8 cellular contexts compared by ENCODE assay signal in the genomic region with DNA sequence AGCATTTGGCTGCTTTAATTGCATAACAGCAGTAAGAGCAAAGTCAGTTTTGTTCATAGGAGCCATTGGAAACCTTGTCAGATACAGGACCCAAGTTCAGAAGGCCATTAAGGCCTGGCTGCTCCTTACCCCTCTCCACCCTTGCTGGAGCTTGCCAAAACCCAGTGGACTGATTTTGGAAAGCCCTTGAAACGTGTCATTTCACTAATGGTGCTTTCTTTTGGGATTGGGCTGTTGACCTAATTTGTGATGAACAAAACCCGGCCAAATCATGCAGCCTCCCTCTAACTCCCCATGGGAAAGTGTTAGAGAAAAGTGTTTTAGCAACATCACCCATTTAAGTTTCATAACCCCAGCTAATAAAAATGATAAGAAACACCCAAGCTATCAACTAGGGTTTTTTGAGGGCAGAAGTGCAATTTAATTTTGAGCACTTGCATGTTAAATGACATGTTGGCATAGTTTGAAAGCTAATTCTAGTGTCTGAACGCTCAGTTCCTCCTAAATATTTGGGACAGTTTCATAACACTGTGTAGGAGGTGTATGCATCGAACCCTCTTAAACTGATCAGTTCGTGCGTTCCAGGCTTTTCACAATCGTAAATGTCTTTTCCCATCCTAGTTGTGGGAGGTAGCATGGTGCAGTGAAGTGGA. TPM values are rescaled to one million over a fixed set of nuclear protein-coding genes. Genes with fewer than 3 reads are reported as not detected.
DNase-seq lines count a peak whose midpoint lies in the region; ATAC-seq, FAIRE-seq and TF ChIP-seq lines count a peak whose summit lies in the region.
"Not testable (repeated sequence)": the region's sequence is repeated elsewhere in the genome, so short reads cannot be mapped to it uniquely, and the experiment has no call there.

No MANE protein-coding gene starts in this region.

- H3K9ac ChIP-seq in BLaER1; H9 (ENCODE audit: extremely low read depth, insufficient read length, low read length); GM12878 (ENCODE audit: control insufficient read depth, insufficient read depth, low read length); endodermal cell (ENCODE audit: extremely low read depth, low read length, poor library complexity, severe bottlenecking): not testable (repeated sequence)

- not testable (repeated sequence) for H3K23ac ChIP-seq in H9 (ENCODE audit: insufficient read length, low read depth, low read length)

- not testable (repeated sequence) for H2BK120ac ChIP-seq in H9 (ENCODE audit: low read depth, low read length, poor library complexity, severe bottlenecking)

- SMC1A ChIA-PET in GM12878 (lab: Charles Lee; ENCODE audit: uncharacterized antibody, unreplicated experiment): interaction anchor here (1.4 kb wide), 1 partner anchor 11 kb away, joined by 5 read pairs; no protein-coding TSS in a partner anchor

- H2AK5ac ChIP-seq in H9 (ENCODE audit: insufficient read length, low read length): not testable (repeated sequence)

- TF ChIP-seq CTCF in H9 (conservative IDR thresholded peaks at IDR 0.05); GM12878 (IDR thresholded peaks at IDR 0.05 in 2 of 3, conservative IDR thresholded peaks at IDR 0.05 in 1 of 3; ENCODE audit: control insufficient read depth in 2 of 3, extremely low read depth in 1 of 3, insufficient read depth in 1 of 3, low read depth in 3 of 3, low read length in 3 of 3); endodermal cell (conservative IDR thresholded peaks at IDR 0.05); heart right ventricle (IDR thresholded peaks at IDR 0.05); nephron progenitor cell (IDR thresholded peaks at IDR 0.05); uterus (IDR thresholded peaks at IDR 0.05): not testable (repeated sequence)

- not testable (repeated sequence) for H3K4ac ChIP-seq in H9 (ENCODE audit: low read depth, low read length)

- not testable (repeated sequence) for H4K91ac ChIP-seq in H9 (ENCODE audit: insufficient read length, low read depth, low read length)

- WGBS in H9 (ENCODE audit: extremely low coverage, insufficient read length, low lambda C conversion rate): no CpG with 5 or more reads among the region's 7 CpGs
- WGBS in GM12878 (ENCODE audit: insufficient coverage, insufficient replicate concordance, low lambda C conversion rate, missing lambda C conversion rate): 79% methylated on average over 7 of the region's 7 CpGs
- 91 to 94% methylated on average over 5 to 6 of the region's 7 CpGs for WGBS in endodermal cell (ENCODE audit: insufficient coverage in 1 of 2, insufficient read length in 1 of 2), 2 experiments
- WGBS in heart right ventricle, 2 donors: 64 to 71% methylated on average over 7 of the region's 7 CpGs

- H3K27ac Mint-ChIP-seq in H9: peak overlapping the region in 2 of 3 experiments; percentile 11 to 84; a peak in 4 of 7 replicates
- not testable (repeated sequence) for H3K27ac Mint-ChIP-seq in endodermal cell
- peak overlapping the region; percentile 89 for H3K27ac Mint-ChIP-seq in nephron progenitor cell

- peaks cover 48% of the 10 kb centered on the region for H3K4me1 ChIP-seq in BLaER1
- H3K4me1 ChIP-seq in H9 (ENCODE audit: insufficient read depth, low read length); GM12878 (ENCODE audit: control insufficient read depth, insufficient read depth, low read length); endodermal cell (ENCODE audit: control insufficient read depth, insufficient read depth, low read length); uterus: not testable (repeated sequence)
- peaks cover 0 to 22% (median 9%) of the 10 kb centered on the region in 9 donors for H3K4me1 ChIP-seq in heart right ventricle

- not testable (repeated sequence) for H3K18ac ChIP-seq in H9 (ENCODE audit: insufficient read length, low read depth, low read length)

- H3K36me3 Mint-ChIP-seq in H9 (ENCODE audit: insufficient read depth in 1 of 3, low read depth in 3 of 3) (peaks cover 36 to 47% (median 40%) of the 10 kb centered on the region in 3 experiments), endodermal cell (ENCODE audit: low read depth) (peaks cover 36% of the 10 kb centered on the region), nephron progenitor cell (ENCODE audit: low read depth) (peaks cover 44% of the 10 kb centered on the region)

- ATAC-seq in GM12878: not testable (repeated sequence)
- peak in 6 of 8 donors; percentile 42 to 72 (median 56) for ATAC-seq in heart right ventricle

- CTCF ChIA-PET in GM12878 (lab: Yijun Ruan, JAX): not testable (repeated sequence)

- not testable (repeated sequence) for H3K27me3 Mint-ChIP-seq in H9 (ENCODE audit: low read depth); endodermal cell (ENCODE audit: insufficient read depth); nephron progenitor cell (ENCODE audit: low read depth, poor library complexity)

- H3K4me3 ChIP-seq in BLaER1; GM12878; endodermal cell (ENCODE audit: low read length); heart right ventricle; uterus: not testable (repeated sequence)

- not testable (repeated sequence) for H3K27me3 ChIP-seq in BLaER1; H9 (ENCODE audit: insufficient read depth, low read length); GM12878 (replicated peaks in 1 of 2; ENCODE audit: control insufficient read depth in 2 of 2, insufficient read depth in 2 of 2, low read length in 1 of 2); endodermal cell (ENCODE audit: control insufficient read depth, insufficient read depth, low read length, poor library complexity, severe bottlenecking); heart right ventricle; uterus

- H4K20me1 ChIP-seq in BLaER1: peaks cover 40% of the 10 kb centered on the region
- H4K20me1 ChIP-seq in H9 (ENCODE audit: control insufficient read depth, insufficient read depth, insufficient read length); GM12878 (ENCODE audit: control insufficient read depth, insufficient read depth): not testable (repeated sequence)

- POLR2A ChIA-PET in GM12878 (lab: Charles Lee): not testable (repeated sequence)

- H3K9me3 Mint-ChIP-seq in H9, endodermal cell, nephron progenitor cell: not testable (repeated sequence)

- not testable (repeated sequence) for H2BK15ac ChIP-seq in H9 (ENCODE audit: low read depth, low read length)

- H3K4me1 Mint-ChIP-seq in H9, endodermal cell, nephron progenitor cell: not testable (repeated sequence)

- not testable (repeated sequence) for H3K23me2 ChIP-seq in H9 (ENCODE audit: insufficient read length, low read depth, low read length, poor library complexity, severe bottlenecking)

- H3K4me2 ChIP-seq in BLaER1: peak overlapping the region; percentile 64
- H3K4me2 ChIP-seq in H9 (ENCODE audit: insufficient read depth, insufficient read length, low read length); GM12878 (ENCODE audit: control insufficient read depth, insufficient read depth): not testable (repeated sequence)

- not testable (repeated sequence) for FAIRE-seq in GM12878 (lab: Jason Lieb, UNC)

- BruUV-seq in GM12878 (replicated peaks; lab: Mats Ljungman, UMichigan): not testable (repeated sequence)

- TF ChIP-seq EP300 in GM12878 (IDR thresholded peaks at IDR 0.05; ENCODE audit: borderline replicate concordance in 1 of 2, control insufficient read depth in 1 of 2, low read depth in 2 of 2, low read length in 2 of 2): not testable (repeated sequence)

- peaks cover 50% of the 10 kb centered on the region for H3K36me3 ChIP-seq in BLaER1
- peaks cover 0 to 13% of the 10 kb centered on the region in 2 experiments; a peak in 3 of 4 replicates for H3K36me3 ChIP-seq in GM12878 (ENCODE audit: control insufficient read depth in 2 of 2, insufficient read depth in 2 of 2, low read length in 1 of 2)
- peaks cover 50% of the 10 kb centered on the region for H3K36me3 ChIP-seq in endodermal cell (ENCODE audit: control insufficient read depth, insufficient read depth, low read length)
- H3K36me3 ChIP-seq in heart right ventricle: peaks cover 0 to 45% (median 27%) of the 10 kb centered on the region in 9 donors
- H3K36me3 ChIP-seq in uterus: not testable (repeated sequence)

- not testable (repeated sequence) for H3K56ac ChIP-seq in H9 (ENCODE audit: insufficient read length, low read depth, low read length)

- in situ Hi-C loops in GM12878 (cut with MboI): not testable (repeated sequence)

- intact Hi-C loops in GM12878 (cut with micrococcal nuclease; ENCODE audit: unreplicated experiment); uterus (cut with DNase I; ENCODE audit: low total_unique reads): not testable (repeated sequence)
- intact Hi-C loops in heart right ventricle (cut with DNase I): loop anchor here in 1 of 10 donors (5.0 kb wide), 1 partner anchor 114 kb away; no protein-coding TSS in a partner anchor

- not testable (repeated sequence) for H2BK12ac ChIP-seq in H9 (ENCODE audit: insufficient read length, low read depth, low read length)

- RAD21 ChIA-PET in GM12878 (lab: Charles Lee; ENCODE audit: unreplicated experiment): not testable (repeated sequence)

- H3K14ac ChIP-seq in H9 (ENCODE audit: insufficient read depth, low read length): not testable (repeated sequence)

- H3K79me1 ChIP-seq in H9 (ENCODE audit: insufficient read depth, low read depth, low read length, poor library complexity, severe bottlenecking): not testable (repeated sequence)

- not testable (repeated sequence) for TF ChIP-seq RAD21 in GM12878 (IDR thresholded peaks at IDR 0.05; ENCODE audit: insufficient read depth, low read depth, low read length)

- H3K9me3 ChIP-seq in BLaER1; H9 (ENCODE audit: control insufficient read depth, low read depth, low read length); GM12878 (replicated peaks; ENCODE audit: control insufficient read depth, insufficient read depth, low read length); endodermal cell (ENCODE audit: control insufficient read depth, low read length); heart right ventricle; uterus: not testable (repeated sequence)

- H2BK5ac ChIP-seq in H9 (ENCODE audit: insufficient read length, low read length): not testable (repeated sequence)

- TF ChIP-seq POLR2A in GM12878 (IDR thresholded peaks at IDR 0.05; ENCODE audit: low read depth, low read length): peak; percentile 35; the same call in 1 of the 2 replicates
- TF ChIP-seq POLR2A in uterus (IDR thresholded peaks at IDR 0.05): not testable (repeated sequence)

- not testable (repeated sequence) for H3T11ph ChIP-seq in H9 (ENCODE audit: low read length)

- not testable (repeated sequence) for H4K5ac ChIP-seq in H9 (ENCODE audit: insufficient read length, low read depth, low read length)

- not testable (repeated sequence) for DNase-seq in H9; GM12878 (ENCODE audit: low read depth, low spot score); endodermal cell; heart right ventricle; nephron progenitor cell
- peak; percentile 49 to 52 for DNase-seq in uterus

- H2AFZ ChIP-seq in H9 (ENCODE audit: low read length); GM12878 (ENCODE audit: control insufficient read depth, low read depth, low read length): not testable (repeated sequence)

- not testable (repeated sequence) for H3K27ac ChIP-seq in BLaER1; H9 (ENCODE audit: insufficient read length, low read depth, low read length); GM12878 (ENCODE audit: control insufficient read depth, insufficient read depth)
- peak overlapping the region; percentile 3 for H3K27ac ChIP-seq in endodermal cell (ENCODE audit: low read depth, low read length)
- peak overlapping the region in 7 of 10 donors; percentile 4 to 70 (median 11) for H3K27ac ChIP-seq in heart right ventricle
- peak overlapping the region; percentile 37 to 49 for H3K27ac ChIP-seq in uterus

- H3K4me3 Mint-ChIP-seq in H9, endodermal cell, nephron progenitor cell: not testable (repeated sequence)

- not testable (repeated sequence) for H3K79me2 ChIP-seq in H9 (ENCODE audit: insufficient read depth, low read length); GM12878 (ENCODE audit: control insufficient read depth, insufficient read depth, low read length)

- not testable (repeated sequence) for H2BK20ac ChIP-seq in H9 (ENCODE audit: low read depth, low read length, poor library complexity, severe bottlenecking)

- H4K8ac ChIP-seq in H9 (replicated peaks; ENCODE audit: insufficient read length, low read depth, low read length): not testable (repeated sequence)

RNA-seq across cellular contexts. Expression of a gene that starts 12.5 kb away (rescaled TPM):
- 432 and 437 TPM in 2 replicates for total RNA-seq in H9 (2021)
- polyA plus RNA-seq in PFSK-1 (2012; ENCODE audit: insufficient read length, low read depth): 179 TPM
- total RNA-seq in GM12878 (2013; cell fraction: nucleolus; rRNA removed): 26.9 and 31.7 TPM in 2 replicates
- total RNA-seq in GM12878 (2014; rRNA removed): 202 and 211 TPM in 2 replicates
- total RNA-seq in GM12878 (2014; rRNA removed; fragmentation: Illumina TruSeq; extraction: Trizol): 244 and 260 TPM in 2 replicates
- 242 and 254 TPM in 2 replicates for total RNA-seq in GM12878 (2021)
- polyA plus RNA-seq in GM12878 (2011; ENCODE audit: low read depth): 88.2 TPM
- 201 and 232 TPM in 2 replicates for polyA plus RNA-seq in GM12878 (2011; rRNA removed)
- 251 and 257 TPM in 2 replicates for polyA plus RNA-seq in GM12878 (2011; cell fraction: cytosol; rRNA removed)
- polyA plus RNA-seq in GM12878 (2011; cell fraction: nucleus; rRNA removed): 136 and 222 TPM in 2 replicates
- polyA plus RNA-seq in GM12878 (2012): 103 and 109 TPM in 2 replicates
- 307 and 332 TPM in 2 replicates for polyA plus RNA-seq in GM12878 (2014; fragmentation: Illumina TruSeq; extraction: Trizol)
- 100 to 1,000 TPM; 647 to 731 TPM for polyA plus RNA-seq in GM12878 (2014; fragmentation: Nextera tagmentation; extraction: Ambion mirVana)
- polyA plus RNA-seq in GM12878 (2014; rRNA removed): 211 and 212 TPM in 2 replicates
- polyA plus RNA-seq in GM12878 (2016; fragmentation: Nextera tagmentation; extraction: Ambion mirVana): 100 to 1,000 TPM; 567 to 584 TPM
- 333 and 392 TPM in 2 replicates for polyA minus RNA-seq in GM12878 (2011; rRNA and poly(A)+ RNA removed)
- 116 and 120 TPM in 2 replicates for polyA minus RNA-seq in GM12878 (2011; cell fraction: cytosol; rRNA and poly(A)+ RNA removed)
- polyA minus RNA-seq in GM12878 (2011; cell fraction: nucleus; rRNA and poly(A)+ RNA removed): 62.3 and 107 TPM in 2 replicates
- total RNA-seq in endodermal cell: 100 to 1,000 TPM; 248 to 310 TPM
- 444 TPM for polyA plus RNA-seq in endodermal cell (2013, experiment 1 of 2)
- 412 TPM for polyA plus RNA-seq in endodermal cell (2013, experiment 2 of 2)
- total RNA-seq in heart right ventricle: 10 to 100 TPM; 12.6 to 33.3 (median 18.8) TPM
- 10 to 100 TPM in 1 of 2 donors, 1 to 10 TPM in 1; 6.1 to 25.2 TPM for polyA plus RNA-seq in heart right ventricle
- 10 to 100 TPM in 3 of 4 donors, 1 to 10 TPM in 1; 7.1 to 68.9 (median 39.2) TPM for total RNA-seq in uterus

RNA-seq across cellular contexts. Expression of a gene that starts 51.7 kb away (rescaled TPM):
- total RNA-seq in H9 (2021): 11.0 and 12.3 TPM in 2 replicates
- 30.7 TPM for polyA plus RNA-seq in PFSK-1 (2012; ENCODE audit: insufficient read length, low read depth)
- 0.56 and 1.4 TPM in 2 replicates for total RNA-seq in GM12878 (2013; cell fraction: nucleolus; rRNA removed)
- total RNA-seq in GM12878 (2014; rRNA removed): 9.3 and 10.1 TPM in 2 replicates
- 4.6 and 5.6 TPM in 2 replicates for total RNA-seq in GM12878 (2014; rRNA removed; fragmentation: Illumina TruSeq; extraction: Trizol)
- 5.8 and 6.4 TPM in 2 replicates for total RNA-seq in GM12878 (2021)
- polyA plus RNA-seq in GM12878 (2011; ENCODE audit: low read depth): 5.2 TPM
- 6.6 and 7.1 TPM in 2 replicates for polyA plus RNA-seq in GM12878 (2011; rRNA removed)
- 3.8 and 7.5 TPM in 2 replicates for polyA plus RNA-seq in GM12878 (2011; cell fraction: cytosol; rRNA removed)
- polyA plus RNA-seq in GM12878 (2011; cell fraction: nucleus; rRNA removed): 2.9 and 4.0 TPM in 2 replicates
- 4.8 and 6.4 TPM in 2 replicates for polyA plus RNA-seq in GM12878 (2012)
- polyA plus RNA-seq in GM12878 (2014; fragmentation: Illumina TruSeq; extraction: Trizol): 5.9 TPM in 2 replicates
- 1 to 10 TPM; 3.3 to 3.4 TPM for polyA plus RNA-seq in GM12878 (2014; fragmentation: Nextera tagmentation; extraction: Ambion mirVana)
- 7.0 and 8.1 TPM in 2 replicates for polyA plus RNA-seq in GM12878 (2014; rRNA removed)
- polyA plus RNA-seq in GM12878 (2016; fragmentation: Nextera tagmentation; extraction: Ambion mirVana): 10 to 100 TPM in 1 of 2 experiments, 1 to 10 TPM in 1; 9.4 to 12.3 TPM
- 3.5 and 4.0 TPM in 2 replicates for polyA minus RNA-seq in GM12878 (2011; rRNA and poly(A)+ RNA removed)
- 1.6 and 4.3 TPM in 2 replicates for polyA minus RNA-seq in GM12878 (2011; cell fraction: cytosol; rRNA and poly(A)+ RNA removed)
- 1.2 and 1.4 TPM in 2 replicates for polyA minus RNA-seq in GM12878 (2011; cell fraction: nucleus; rRNA and poly(A)+ RNA removed)
- total RNA-seq in endodermal cell: 10 to 100 TPM; 14.0 to 14.1 TPM
- 24.2 TPM for polyA plus RNA-seq in endodermal cell (2013, experiment 1 of 2)
- polyA plus RNA-seq in endodermal cell (2013, experiment 2 of 2): 20.7 TPM
- total RNA-seq in heart right ventricle: 1 to 10 TPM; 3.1 to 8.6 (median 4.8) TPM
- 10 to 100 TPM in 1 of 2 donors, 1 to 10 TPM in 1; 7.3 to 10.0 TPM for polyA plus RNA-seq in heart right ventricle
- total RNA-seq in uterus: 10 to 100 TPM in 2 of 4 donors, 1 to 10 TPM in 2; 2.6 to 20.3 (median 7.6) TPM
